Comparison of ENCODE assay signal across 8 cellular contexts in the genomic region with DNA sequence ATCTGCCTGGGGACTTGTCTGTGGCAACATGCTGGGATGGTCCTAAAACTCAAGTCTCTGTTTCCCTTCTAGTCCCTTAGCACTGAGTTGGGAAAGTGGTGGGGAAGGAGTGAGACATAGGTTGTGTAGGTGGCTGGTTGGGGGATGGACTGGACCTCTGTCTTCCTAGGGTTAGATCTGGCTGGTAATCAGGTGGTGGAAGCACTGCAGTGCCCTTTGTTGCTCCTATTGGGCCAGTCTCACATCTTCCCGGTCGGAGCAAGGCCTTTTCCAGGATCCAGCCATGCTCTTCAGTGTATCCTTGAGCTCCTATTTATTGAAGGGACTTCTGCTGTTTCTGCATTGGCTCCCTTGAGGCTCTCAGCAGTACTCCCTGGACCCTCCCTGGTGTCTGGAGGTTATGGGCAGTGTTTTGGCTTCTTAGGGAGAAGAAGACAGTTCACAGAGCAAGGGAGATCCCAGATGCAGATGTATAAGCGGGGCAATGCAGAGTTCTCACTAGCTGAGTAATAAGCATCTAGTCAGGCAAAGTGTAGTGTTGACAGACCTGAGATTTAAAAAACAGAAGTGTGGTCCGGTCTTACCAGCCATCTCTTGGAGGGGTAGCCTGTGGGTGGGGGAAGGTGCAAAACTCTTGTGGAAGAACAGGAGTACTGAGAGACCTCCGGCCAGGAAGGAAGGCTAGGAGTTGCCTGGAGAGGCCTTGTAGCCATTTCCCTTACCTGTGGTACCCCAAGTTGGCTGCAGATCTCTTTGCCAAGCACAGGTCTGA. TPM values are rescaled to one million over a fixed set of nuclear protein-coding genes. Genes with fewer than 3 reads are reported as not detected.
DNase-seq lines count a peak whose midpoint lies in the region; ATAC-seq and TF ChIP-seq lines count a peak whose summit lies in the region.

No MANE protein-coding gene starts in this region.

- peaks cover 3% of the 10 kb centered on the region for H3K27me3 Mint-ChIP-seq in glutamatergic neuron (ENCODE audit: unreplicated experiment)
- no peaks in the 10 kb centered on the region for H3K27me3 Mint-ChIP-seq in stimulated activated naive CD8-positive, alpha-beta T cell treated with anti-CD3 and anti-CD28 coated beads, Interleukin-15, amount 100 ng/mL, for 72 hours

- no peaks in the 10 kb centered on the region for H3K36me3 Mint-ChIP-seq in glutamatergic neuron (ENCODE audit: unreplicated experiment)

- no peak for TF ChIP-seq CTCF in VCaP (conservative IDR thresholded peaks at IDR 0.05)
- no peak for TF ChIP-seq CTCF in glutamatergic neuron (IDR thresholded peaks at IDR 0.05; ENCODE audit: partially characterized antibody, unreplicated experiment)

- H3K4me3 Mint-ChIP-seq in glutamatergic neuron (ENCODE audit: unreplicated experiment) = peak overlapping the region; percentile 97
- H3K4me3 Mint-ChIP-seq in stimulated activated naive CD8-positive, alpha-beta T cell treated with anti-CD3 and anti-CD28 coated beads, Interleukin-15, amount 100 ng/mL, for 72 hours = peak overlapping the region; percentile 88 to 94

- H3K27ac ChIP-seq in VCaP = peak overlapping the region; percentile 85

- DNase-seq in NCI-H82 (lab: John Stamatoyannopoulos, UW) (peak; percentile 37), NCI-H82 treated with DMSO at 0.1 percent for 48 hours (lab: John Stamatoyannopoulos, UW; ENCODE audit: unreplicated experiment) (no peak), glutamatergic neuron (no peak), DMS153 (lab: John Stamatoyannopoulos, UW) (no peak), anterior cingulate cortex (lab: John Stamatoyannopoulos, UW) (no peak)
- no peak for DNase-seq in stimulated activated naive CD8-positive, alpha-beta T cell treated with anti-CD3 and anti-CD28 coated beads, Interleukin-15, amount 100 ng/mL, for 72 hours

- ATAC-seq in stimulated activated naive CD8-positive, alpha-beta T cell treated with anti-CD3 and anti-CD28 coated beads, Interleukin-15, amount 100 ng/mL, for 72 hours = no peak
- ATAC-seq in HG03025 (IDR thresholded peaks at IDR 0.05; ENCODE audit: low FRiP score, unreplicated experiment) = no peak

- peaks cover 15% of the 10 kb centered on the region for H3K9me3 Mint-ChIP-seq in glutamatergic neuron (ENCODE audit: unreplicated experiment)
- H3K9me3 Mint-ChIP-seq in stimulated activated naive CD8-positive, alpha-beta T cell treated with anti-CD3 and anti-CD28 coated beads, Interleukin-15, amount 100 ng/mL, for 72 hours = no peaks in the 10 kb centered on the region

- peaks cover 32% of the 10 kb centered on the region for H3K4me1 Mint-ChIP-seq in glutamatergic neuron (ENCODE audit: low read depth, unreplicated experiment)
- peaks cover 62% of the 10 kb centered on the region for H3K4me1 Mint-ChIP-seq in stimulated activated naive CD8-positive, alpha-beta T cell treated with anti-CD3 and anti-CD28 coated beads, Interleukin-15, amount 100 ng/mL, for 72 hours

- peak overlapping the region; percentile 96 for H3K27ac Mint-ChIP-seq in glutamatergic neuron (ENCODE audit: unreplicated experiment)
- H3K27ac Mint-ChIP-seq in stimulated activated naive CD8-positive, alpha-beta T cell treated with anti-CD3 and anti-CD28 coated beads, Interleukin-15, amount 100 ng/mL, for 72 hours = peak overlapping the region; percentile 93 to 97

RNA-seq across cellular contexts. Expression of a gene that starts 1.3 kb away (rescaled TPM):
- 196 TPM for total RNA-seq in glutamatergic neuron (ENCODE audit: unreplicated experiment)

RNA-seq across cellular contexts. Expression of a gene that starts 2.0 kb away (rescaled TPM):
- total RNA-seq in glutamatergic neuron (ENCODE audit: unreplicated experiment) = 153 TPM

RNA-seq across cellular contexts. Expression of a gene that starts 3.4 kb away (rescaled TPM):
- 23.1 TPM for total RNA-seq in glutamatergic neuron (ENCODE audit: unreplicated experiment)

RNA-seq across cellular contexts. Expression of a gene that starts 27.4 kb away (rescaled TPM):
- 142 TPM for total RNA-seq in glutamatergic neuron (ENCODE audit: unreplicated experiment)

RNA-seq across cellular contexts. Expression of a gene that starts 38.8 kb away (rescaled TPM):
- total RNA-seq in glutamatergic neuron (ENCODE audit: unreplicated experiment) = 3.4 TPM
